In genomic region chr2:71743995-71744675, GRCh38 we compare ENCODE assay signal across 16 cellular contexts.
DNase-seq lines count a peak whose midpoint lies in the region; FAIRE-seq and TF ChIP-seq lines count a peak whose summit lies in the region.
"Had no signal": no experiment of that assay in that cellular context is flagged by ENCODE, and none has a peak within 500 bp of the region (broad histone marks: within the 10 kb centered on the region; RNA-seq: fewer than 3 reads in every experiment).

No MANE protein-coding gene starts in this region.

- POLR2A ChIA-PET in SK-N-SH (lab: Yijun Ruan, JAX) = no interaction called here

- peaks cover 16% of the 10 kb centered on the region for H3K27me3 Mint-ChIP-seq in Calu3 (ENCODE audit: unreplicated experiment)

- FAIRE-seq in GM12891 (lab: Jason Lieb, UNC) = no peak

- BruUV-seq in Calu3 (replicated peaks; lab: Mats Ljungman, UMichigan) = no TSS peak

- H2AFZ ChIP-seq in SK-N-SH (ENCODE audit: low read depth) = no peak overlapping the region

- H3K9me2 ChIP-seq in SK-N-SH = no peaks in the 10 kb centered on the region

- H3K9ac ChIP-seq in SK-N-SH = no peak overlapping the region
- H3K9ac ChIP-seq: BLaER1 treated with 17β-estradiol and CSF1 and Interleukin-3, amounts not matched to agents 10 nM and 100 nM had no signal

- DNase-seq in M059J (ENCODE audit: low read depth) (peak; percentile 64), SK-N-SH (no peak), fibroblast of mammary gland (ENCODE audit: low read depth) (peak; percentile 53), skeletal muscle cell (ENCODE audit: low read depth) (peak; percentile 25), Calu3 (no peak), NCI-H2029 (lab: John Stamatoyannopoulos, UW) (no peak), GM12891 (ENCODE audit: insufficient read length, low spot score) (no peak)
- DNase-seq: activated gamma-delta T cell; dorsolateral prefrontal cortex; NCI-H1105; NCI-H2227 treated with DMSO at 0.1 percent for 48 hours; stimulated activated naive CD4-positive, alpha-beta T cell treated with Interleukin-2 at 50 U/mL for 16 hours; SW 1271 had no signal

- peaks cover 4% of the 10 kb centered on the region for H3K36me3 Mint-ChIP-seq in Calu3 (ENCODE audit: insufficient read depth, unreplicated experiment)
- H3K36me3 Mint-ChIP-seq: WTC11 had no signal

- no peaks in the 10 kb centered on the region for H3K27me3 ChIP-seq in SK-N-SH (ENCODE audit: insufficient read depth)
- H3K27me3 ChIP-seq: BLaER1 treated with 17β-estradiol and CSF1 and Interleukin-3, amounts not matched to agents 10 nM and 100 nM; dorsolateral prefrontal cortex had no signal

- H3K4me1 Mint-ChIP-seq in Calu3 (ENCODE audit: low read depth, unreplicated experiment) = peaks cover 42% of the 10 kb centered on the region

- no peaks in the 10 kb centered on the region for H4K20me1 ChIP-seq in SK-N-SH (ENCODE audit: insufficient read depth)
- H4K20me1 ChIP-seq: BLaER1 treated with 17β-estradiol and CSF1 and Interleukin-3, amounts not matched to agents 10 nM and 100 nM had no signal

- TF ChIP-seq EP300 in SK-N-SH (IDR thresholded peaks at IDR 0.05; ENCODE audit: borderline replicate concordance in 1 of 2, low read depth in 1 of 2, low read length in 1 of 2) = no peak

- H3K9me3 Mint-ChIP-seq in Calu3 (ENCODE audit: low read depth, unreplicated experiment) = peaks cover 2% of the 10 kb centered on the region

- peaks cover 10 to 30% of the 10 kb centered on the region in 2 experiments; a peak in 3 of 4 replicates for H3K4me1 ChIP-seq in SK-N-SH (ENCODE audit: control insufficient read depth in 1 of 2, insufficient read depth in 2 of 2, low read depth in 1 of 2, low read length in 1 of 2)

- no peak overlapping the region for H3K4me2 ChIP-seq in SK-N-SH
- H3K4me2 ChIP-seq: BLaER1 treated with 17β-estradiol and CSF1 and Interleukin-3, amounts not matched to agents 10 nM and 100 nM had no signal

- TF ChIP-seq CTCF in SK-N-SH (IDR thresholded peaks at IDR 0.05) (no peak), fibroblast of mammary gland (conservative IDR thresholded peaks at IDR 0.05; ENCODE audit: control insufficient read depth, insufficient read depth, low read depth, low read length) (no peak), Calu3 (IDR thresholded peaks at IDR 0.05; ENCODE audit: unreplicated experiment) (no peak)

- H3K9me3 ChIP-seq in SK-N-SH = no peaks in the 10 kb centered on the region

- H3K4me3 ChIP-seq in SK-N-SH (ENCODE audit: low read depth in 2 of 2, low read length in 1 of 2) (no peak overlapping the region), fibroblast of mammary gland (ENCODE audit: control insufficient read depth, low read depth, low read length) (no peak overlapping the region), skeletal muscle cell (ENCODE audit: low read depth, low read length) (no peak overlapping the region)
- H3K4me3 ChIP-seq: BLaER1 treated with 17β-estradiol and CSF1 and Interleukin-3, amounts not matched to agents 10 nM and 100 nM; dorsolateral prefrontal cortex; skin epidermis had no signal

- no peak for TF ChIP-seq POLR2A in GM12891 (IDR thresholded peaks at IDR 0.05; ENCODE audit: low read depth, low read length)

- intact Hi-C loops in Calu3 (cut with micrococcal nuclease; ENCODE audit: unreplicated experiment) = no loop called here

- no peak overlapping the region; a peak in 1 of 4 replicates for H3K27ac ChIP-seq in SK-N-SH (ENCODE audit: low read depth in 2 of 2, low read length in 1 of 2)
- H3K27ac ChIP-seq: BLaER1 treated with 17β-estradiol and CSF1 and Interleukin-3, amounts not matched to agents 10 nM and 100 nM; dorsolateral prefrontal cortex had no signal

- no peak overlapping the region for H3K27ac Mint-ChIP-seq in Calu3 (ENCODE audit: unreplicated experiment)
- H3K27ac Mint-ChIP-seq: WTC11 had no signal

- H3K36me3 ChIP-seq in SK-N-SH (replicated peaks in 1 of 2; ENCODE audit: control insufficient read depth in 1 of 2, insufficient read depth in 2 of 2, low read length in 1 of 2) = no peaks in the 10 kb centered on the region
- H3K36me3 ChIP-seq: BLaER1 treated with 17β-estradiol and CSF1 and Interleukin-3, amounts not matched to agents 10 nM and 100 nM had no signal

- peaks cover 5% of the 10 kb centered on the region for H3F3A ChIP-seq in SK-N-SH (replicated peaks; ENCODE audit: insufficient read depth)

- no peak overlapping the region for H3K4me3 Mint-ChIP-seq in Calu3 (ENCODE audit: low read depth, unreplicated experiment)
- H3K4me3 Mint-ChIP-seq: WTC11 had no signal

- WGBS in SK-N-SH (ENCODE audit: low lambda C conversion rate) = 83% methylated on average over 6 of the region's 6 CpGs

- TF ChIP-seq RAD21 in SK-N-SH (IDR thresholded peaks at IDR 0.05; ENCODE audit: low read length) = no peak

- CTCF ChIA-PET in SK-N-SH (lab: Yijun Ruan, JAX) = interaction anchor here (0.6 kb wide), 1 partner anchor 1419 kb away, joined by 3 read pairs; no protein-coding TSS in a partner anchor
- CTCF ChIA-PET in Calu3 (lab: Charles Lee) = no interaction called here

- no peaks in the 10 kb centered on the region for H3K79me2 ChIP-seq in SK-N-SH (ENCODE audit: insufficient read depth)

TF ChIP-seq in SK-N-SH, 30 proteins besides CTCF, POLR2A, EP300 and RAD21 (continues in another document):
- TF ChIP-seq REST (IDR thresholded peaks at IDR 0.05; ENCODE audit: low read depth, low read length) (no peak), TEAD4 (IDR thresholded peaks at IDR 0.05; ENCODE audit: borderline replicate concordance, insufficient read depth) (no peak), GABPA (IDR thresholded peaks at IDR 0.05; ENCODE audit: low read depth) (no peak), JUND (IDR thresholded peaks at IDR 0.05) (no peak), FOXJ3 (CRISPR knock-in tag; IDR thresholded peaks at IDR 0.05) (no peak), RXRA (IDR thresholded peaks at IDR 0.05; ENCODE audit: borderline replicate concordance, low read depth) (no peak), TAF1 (IDR thresholded peaks at IDR 0.05; ENCODE audit: borderline replicate concordance, low read depth, low read length) (no peak)

TF ChIP-seq in GM12891, 5 proteins besides CTCF, POLR2A, EP300 and RAD21:
- TF ChIP-seq TAF1 (IDR thresholded peaks at IDR 0.05; ENCODE audit: low read depth, low read length) (no peak), POLR2AphosphoS5 (IDR thresholded peaks at IDR 0.05; ENCODE audit: low read depth, low read length) (no peak), POU2F2 (IDR thresholded peaks at IDR 0.05; ENCODE audit: low read depth, low read length) (no peak), SPI1 (IDR thresholded peaks at IDR 0.05; ENCODE audit: low read depth, low read length) (no peak), PAX5 (IDR thresholded peaks at IDR 0.05; ENCODE audit: insufficient read depth, low read length, severe bottlenecking) (no peak)

Comparison
In these comparisons a context has a peak if more than half of its experiments do, and no peak if none do; other contexts are left out.
1. DNase-seq: peak in M059J (single experiment), fibroblast of mammary gland (single experiment) and skeletal muscle cell (single experiment); none in SK-N-SH (single experiment), Calu3 (single experiment), NCI-H2029 (single experiment) and GM12891 (single experiment).